Comparison of ENCODE assay signal across 10 cellular contexts in genomic region chr2:201532686-201533304, GRCh38.
A peak's percentile ranks its signal among the peaks of the same experiment; 100 is the strongest.
DNase-seq lines count a peak whose midpoint lies in the region; ATAC-seq lines count a peak whose summit lies in the region.
"Had no signal": no experiment of that assay in that cellular context is flagged by ENCODE, and none has a peak within 500 bp of the region (broad histone marks: within the 10 kb centered on the region; RNA-seq: fewer than 3 reads in every experiment).

No MANE protein-coding gene starts in this region.

- ATAC-seq in activated T-cell treated with anti-CD3 and anti-CD28 coated beads, Interleukin-2, amount 50 U/mL, for 4 hours: peak; percentile 96 to 99
- ATAC-seq in HG03060 (IDR thresholded peaks at IDR 0.05; ENCODE audit: low read depth, unreplicated experiment) (peak; percentile 96), GM19324 (IDR thresholded peaks at IDR 0.05; ENCODE audit: low FRiP score, unreplicated experiment) (no peak), right cardiac atrium (no peak), sciatic nerve (no peak)
- ATAC-seq in stimulated activated memory B cell treated with anti-CD40 and anti-IgM and Interleukin-4, amounts not matched to agents 10 μg/mL and 1 μg/mL and 100 μg/mL, for 72 hours: peak; percentile 63
- ATAC-seq: left ventricle myocardium superior had no signal

- CTCF ChIA-PET in activated CD4-positive, alpha-beta memory T cell treated with anti-CD3 and anti-CD28 coated beads for 36 hours (lab: Charles Lee): no interaction called here

- no peaks in the 10 kb centered on the region for H3K9me3 ChIP-seq in right cardiac atrium (ENCODE audit: control insufficient read depth, low read length)

- DNase-seq in activated T-cell treated with anti-CD3 and anti-CD28 coated beads, Interleukin-2, amount 50 U/mL, for 4 hours: no peak
- no peak for DNase-seq in activated T-cell treated with anti-CD3 and anti-CD28 coated beads, Interleukin-2, amount 50 U/mL, for 1 hour
- DNase-seq in activated CD4-positive, alpha-beta memory T cell treated with anti-CD3 and anti-CD28 coated beads for 36 hours: peak; percentile 13
- DNase-seq in right cardiac atrium (no peak), sciatic nerve (ENCODE audit: low spot score) (no peak)
- DNase-seq: left ventricle myocardium superior had no signal

- no peak overlapping the region for H3K4me3 ChIP-seq in right cardiac atrium (ENCODE audit: low read length)

- H3K36me3 Mint-ChIP-seq in activated T-cell treated with anti-CD3 and anti-CD28 coated beads, Interleukin-2, amount 50 U/mL, for 4 hours (ENCODE audit: insufficient read depth): no peaks in the 10 kb centered on the region
- H3K36me3 Mint-ChIP-seq in activated CD4-positive, alpha-beta memory T cell treated with anti-CD3 and anti-CD28 coated beads for 36 hours: peaks cover 8% of the 10 kb centered on the region
- H3K36me3 Mint-ChIP-seq in stimulated activated memory B cell treated with anti-CD40 and anti-IgM and Interleukin-4, amounts not matched to agents 10 μg/mL and 1 μg/mL and 100 μg/mL, for 72 hours: no peaks in the 10 kb centered on the region

- POLR2A ChIA-PET in activated CD4-positive, alpha-beta memory T cell treated with anti-CD3 and anti-CD28 coated beads for 36 hours (lab: Charles Lee): no interaction called here

- no peak overlapping the region for H3K27ac ChIP-seq in right cardiac atrium (ENCODE audit: low read length)
- H3K27ac ChIP-seq: C4-2B had no signal

- peak overlapping the region; percentile 77 for H3K27ac Mint-ChIP-seq in activated CD4-positive, alpha-beta memory T cell treated with anti-CD3 and anti-CD28 coated beads for 36 hours
- no peak overlapping the region for H3K27ac Mint-ChIP-seq in stimulated activated memory B cell treated with anti-CD40 and anti-IgM and Interleukin-4, amounts not matched to agents 10 μg/mL and 1 μg/mL and 100 μg/mL, for 72 hours

- H3K4me3 Mint-ChIP-seq in activated T-cell treated with anti-CD3 and anti-CD28 coated beads, Interleukin-2, amount 50 U/mL, for 4 hours: no peak overlapping the region
- no peak overlapping the region for H3K4me3 Mint-ChIP-seq in activated CD4-positive, alpha-beta memory T cell treated with anti-CD3 and anti-CD28 coated beads for 36 hours
- no peak overlapping the region for H3K4me3 Mint-ChIP-seq in stimulated activated memory B cell treated with anti-CD40 and anti-IgM and Interleukin-4, amounts not matched to agents 10 μg/mL and 1 μg/mL and 100 μg/mL, for 72 hours

- H3K4me1 ChIP-seq in right cardiac atrium (ENCODE audit: control insufficient read depth, insufficient read depth, low read length): no peaks in the 10 kb centered on the region

- intact Hi-C loops in activated CD4-positive, alpha-beta memory T cell treated with anti-CD3 and anti-CD28 coated beads for 36 hours (cut with micrococcal nuclease): loop anchor here (5.0 kb wide), 2 partner anchors 120 to 200 kb away; no protein-coding TSS in a partner anchor
- intact Hi-C loops in right cardiac atrium (cut with DNase I): no loop called here
- intact Hi-C loops in sciatic nerve (cut with DNase I): no loop called here

- H3K9me3 Mint-ChIP-seq in activated T-cell treated with anti-CD3 and anti-CD28 coated beads, Interleukin-2, amount 50 U/mL, for 4 hours: peaks cover 34% of the 10 kb centered on the region
- H3K9me3 Mint-ChIP-seq in activated CD4-positive, alpha-beta memory T cell treated with anti-CD3 and anti-CD28 coated beads for 36 hours: peaks cover 27% of the 10 kb centered on the region
- peaks cover 9% of the 10 kb centered on the region for H3K9me3 Mint-ChIP-seq in stimulated activated memory B cell treated with anti-CD40 and anti-IgM and Interleukin-4, amounts not matched to agents 10 μg/mL and 1 μg/mL and 100 μg/mL, for 72 hours

- H3K4me1 Mint-ChIP-seq in activated T-cell treated with anti-CD3 and anti-CD28 coated beads, Interleukin-2, amount 50 U/mL, for 4 hours (ENCODE audit: low read depth): peaks cover 2% of the 10 kb centered on the region
- peaks cover 20% of the 10 kb centered on the region for H3K4me1 Mint-ChIP-seq in activated CD4-positive, alpha-beta memory T cell treated with anti-CD3 and anti-CD28 coated beads for 36 hours (ENCODE audit: low read depth)
- no peaks in the 10 kb centered on the region for H3K4me1 Mint-ChIP-seq in stimulated activated memory B cell treated with anti-CD40 and anti-IgM and Interleukin-4, amounts not matched to agents 10 μg/mL and 1 μg/mL and 100 μg/mL, for 72 hours

- no peaks in the 10 kb centered on the region for H3K27me3 ChIP-seq in right cardiac atrium (ENCODE audit: control insufficient read depth, insufficient read depth)

- H3K27me3 Mint-ChIP-seq in activated T-cell treated with anti-CD3 and anti-CD28 coated beads, Interleukin-2, amount 50 U/mL, for 4 hours (ENCODE audit: low read depth): no peaks in the 10 kb centered on the region
- no peaks in the 10 kb centered on the region for H3K27me3 Mint-ChIP-seq in activated CD4-positive, alpha-beta memory T cell treated with anti-CD3 and anti-CD28 coated beads for 36 hours
- H3K27me3 Mint-ChIP-seq in stimulated activated memory B cell treated with anti-CD40 and anti-IgM and Interleukin-4, amounts not matched to agents 10 μg/mL and 1 μg/mL and 100 μg/mL, for 72 hours: no peaks in the 10 kb centered on the region

- WGBS in right cardiac atrium: 83% methylated on average over 2 of the region's 2 CpGs

Comparison
In these comparisons a context has a peak if more than half of its experiments do, and no peak if none do; other contexts are left out.
1. ATAC-seq: peak in activated T-cell treated with anti-CD3 and anti-CD28 coated beads, Interleukin-2, amount 50 U/mL, for 4 hours (2 of 2), HG03060 (single experiment) and stimulated activated memory B cell treated with anti-CD40 and anti-IgM and Interleukin-4, amounts not matched to agents 10 μg/mL and 1 μg/mL and 100 μg/mL, for 72 hours (single experiment); none in GM19324 (single experiment), right cardiac atrium (0 of 2) and sciatic nerve (single experiment).